In genomic region chr21:37072239-37072987, GRCh38 we compare ENCODE assay signal across 8 cellular contexts. TPM values are rescaled to one million over a fixed set of nuclear protein-coding genes. Genes with fewer than 3 reads are reported as not detected.
DNase-seq lines count a peak whose midpoint lies in the region; ATAC-seq and TF ChIP-seq lines count a peak whose summit lies in the region.

No MANE protein-coding gene starts in this region.

- TF ChIP-seq CTCF in A673 (conservative IDR thresholded peaks at IDR 0.05; ENCODE audit: low read depth, low read length) (no peak), epithelial cell of proximal tubule (conservative IDR thresholded peaks at IDR 0.05; ENCODE audit: low read depth, low read length) (no peak)

- peak overlapping the region; percentile 93 for H3K27ac ChIP-seq in A673 (ENCODE audit: low read depth, low read length, poor library complexity, severe bottlenecking)

- intact Hi-C loops in A673 (cut with micrococcal nuclease; ENCODE audit: unreplicated experiment) = no loop called here

- CTCF ChIA-PET in A673 (lab: Charles Lee) = no interaction called here

- H3K4me1 ChIP-seq in A673 (ENCODE audit: insufficient read depth, low read length, poor library complexity, severe bottlenecking) = peaks cover 21% of the 10 kb centered on the region

- H3K4me1 Mint-ChIP-seq in stimulated activated naive CD8-positive, alpha-beta T cell treated with anti-CD3 and anti-CD28 coated beads, Interleukin-15, amount 100 ng/mL, for 72 hours = peaks cover 48% of the 10 kb centered on the region

- no peaks in the 10 kb centered on the region for H3K27me3 ChIP-seq in A673 (replicated peaks; ENCODE audit: insufficient read depth, low read depth, low read length, poor library complexity)

- peaks cover 21% of the 10 kb centered on the region for H3K36me3 ChIP-seq in A673 (ENCODE audit: insufficient read depth, low read length, poor library complexity, severe bottlenecking)

- no peaks in the 10 kb centered on the region for H3K27me3 Mint-ChIP-seq in stimulated activated naive CD8-positive, alpha-beta T cell treated with anti-CD3 and anti-CD28 coated beads, Interleukin-15, amount 100 ng/mL, for 72 hours

- no peaks in the 10 kb centered on the region for H3K9me3 Mint-ChIP-seq in stimulated activated naive CD8-positive, alpha-beta T cell treated with anti-CD3 and anti-CD28 coated beads, Interleukin-15, amount 100 ng/mL, for 72 hours

- POLR2A ChIA-PET in A673 (lab: Charles Lee; ENCODE audit: low non-redundant PET) = no interaction called here

- DNase-seq in A673 (ENCODE audit: low spot score) (no peak), NCI-H2107 treated with DMSO at 0.1 percent for 48 hours (lab: John Stamatoyannopoulos, UW; ENCODE audit: unreplicated experiment) (peak; percentile 70), epithelial cell of proximal tubule (ENCODE audit: low read depth) (peak; percentile 13), middle frontal gyrus (ENCODE audit: extremely low spot score, low spot score) (peak; percentile 90)
- peak; percentile 67 for DNase-seq in activated CD4-positive, alpha-beta T cell treated with anti-CD3 and anti-CD28 coated beads, Interleukin-2, amount 50 U/mL, for 1 hour
- no peak for DNase-seq in stimulated activated naive CD8-positive, alpha-beta T cell treated with anti-CD3 and anti-CD28 coated beads, Interleukin-15, amount 100 ng/mL, for 72 hours

- ATAC-seq in GM18502 (IDR thresholded peaks at IDR 0.05; ENCODE audit: poor library complexity, unreplicated experiment) = peak; percentile 38
- ATAC-seq in HG02970 (IDR thresholded peaks at IDR 0.05; ENCODE audit: low FRiP score, unreplicated experiment) = peak; percentile 33
- peak; percentile 78 for ATAC-seq in stimulated activated naive CD8-positive, alpha-beta T cell treated with anti-CD3 and anti-CD28 coated beads, Interleukin-15, amount 100 ng/mL, for 72 hours

- BruUV-seq in A673 (replicated peaks; lab: Mats Ljungman, UMichigan) = no TSS peak

- H3K4me3 Mint-ChIP-seq in stimulated activated naive CD8-positive, alpha-beta T cell treated with anti-CD3 and anti-CD28 coated beads, Interleukin-15, amount 100 ng/mL, for 72 hours = peak overlapping the region; percentile 82 to 90

- H3K27ac Mint-ChIP-seq in stimulated activated naive CD8-positive, alpha-beta T cell treated with anti-CD3 and anti-CD28 coated beads, Interleukin-15, amount 100 ng/mL, for 72 hours = peak overlapping the region; percentile 97 to 98

- peak overlapping the region; percentile 81 for H3K4me3 ChIP-seq in A673 (ENCODE audit: low read depth, low read length, poor library complexity, severe bottlenecking)
- peak overlapping the region; percentile 52 for H3K4me3 ChIP-seq in epithelial cell of proximal tubule (ENCODE audit: low read depth, low read length)

- H3K9me3 ChIP-seq in A673 (ENCODE audit: low read depth, low read length, poor library complexity, severe bottlenecking) = peaks cover 2% of the 10 kb centered on the region

RNA-seq across cellular contexts. Expression of gene PIGP, which starts 0.5 kb away (rescaled TPM):
- total RNA-seq in A673 (2021) (30.7 and 42.1 TPM in 2 replicates), epithelial cell of proximal tubule (7.7 and 13.5 TPM in 2 replicates)

RNA-seq across cellular contexts. Expression of gene TTC3, which starts 0.6 kb away (rescaled TPM):
- total RNA-seq in A673 (2021) = 137 and 140 TPM in 2 replicates
- total RNA-seq in epithelial cell of proximal tubule = 64.2 and 74.1 TPM in 2 replicates

Comparison
In these comparisons a context has a peak if more than half of its experiments do, and no peak if none do; other contexts are left out.
1. DNase-seq: peak in NCI-H2107 treated with DMSO at 0.1 percent for 48 hours (single experiment), activated CD4-positive, alpha-beta T cell treated with anti-CD3 and anti-CD28 coated beads, Interleukin-2, amount 50 U/mL, for 1 hour (single experiment), epithelial cell of proximal tubule (single experiment) and middle frontal gyrus (single experiment); none in A673 (single experiment) and stimulated activated naive CD8-positive, alpha-beta T cell treated with anti-CD3 and anti-CD28 coated beads, Interleukin-15, amount 100 ng/mL, for 72 hours (0 of 2).
2. Peak in every context shown above with its lines, with median percentiles within 50 percentile points of each other: ATAC-seq.